Comparison of ENCODE assay signal across 1 cellular context in the genomic region with DNA sequence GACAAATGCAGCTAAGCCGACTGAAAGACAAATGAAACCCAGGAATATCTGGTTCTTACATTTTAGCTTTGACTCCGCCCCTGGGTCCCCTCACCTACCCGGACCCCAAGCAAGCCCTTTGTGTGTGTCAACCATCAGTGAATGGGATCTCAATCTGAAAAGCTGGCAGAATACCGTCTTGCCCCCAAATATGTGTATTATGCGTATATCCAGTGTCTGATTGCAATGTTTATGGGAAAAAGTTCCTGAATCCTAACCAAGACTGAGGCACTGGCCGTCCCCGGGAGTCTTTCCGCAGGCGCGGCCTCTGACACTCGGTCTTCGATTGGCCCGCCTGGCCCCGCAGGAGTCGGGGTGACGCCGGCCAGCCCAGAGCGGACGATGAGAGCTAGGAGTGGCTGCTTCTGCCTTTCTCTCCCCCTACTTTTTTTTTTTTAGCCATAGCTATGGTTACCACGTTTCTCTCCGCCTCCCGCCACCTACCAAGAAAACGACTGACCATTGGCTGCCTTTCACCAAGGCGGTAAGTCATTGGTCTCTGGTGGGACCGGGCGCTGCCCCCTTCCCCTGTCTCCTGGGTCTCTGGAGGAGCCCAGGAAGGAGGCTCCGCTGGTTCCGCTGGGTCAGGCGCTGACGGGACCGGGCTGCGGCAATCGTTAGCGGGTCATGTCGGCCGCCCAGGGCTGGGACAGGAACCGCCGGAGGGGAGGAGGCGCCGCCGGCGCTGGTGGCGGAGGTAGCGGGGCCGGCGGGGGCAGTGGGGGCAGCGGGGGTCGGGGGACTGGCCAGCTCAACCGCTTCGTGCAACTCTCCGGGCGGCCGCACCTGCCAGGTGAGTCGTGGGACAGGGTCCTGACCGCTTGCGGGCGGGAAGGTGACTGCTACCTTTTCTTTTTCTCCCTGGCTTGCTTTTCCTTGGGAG.
TF ChIP-seq lines count a peak whose summit lies in the region.

A gene with protein sequence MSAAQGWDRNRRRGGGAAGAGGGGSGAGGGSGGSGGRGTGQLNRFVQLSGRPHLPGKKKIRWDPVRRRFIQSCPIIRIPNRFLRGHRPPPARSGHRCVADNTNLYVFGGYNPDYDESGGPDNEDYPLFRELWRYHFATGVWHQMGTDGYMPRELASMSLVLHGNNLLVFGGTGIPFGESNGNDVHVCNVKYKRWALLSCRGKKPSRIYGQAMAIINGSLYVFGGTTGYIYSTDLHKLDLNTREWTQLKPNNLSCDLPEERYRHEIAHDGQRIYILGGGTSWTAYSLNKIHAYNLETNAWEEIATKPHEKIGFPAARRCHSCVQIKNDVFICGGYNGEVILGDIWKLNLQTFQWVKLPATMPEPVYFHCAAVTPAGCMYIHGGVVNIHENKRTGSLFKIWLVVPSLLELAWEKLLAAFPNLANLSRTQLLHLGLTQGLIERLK (plus strand): TSS at position 557 of the 922 bp plus-strand sequence. CDS start 110 bp downstream, at position 667.

TF ChIP-seq in HepG2, 621 proteins besides CTCF, POLR2A, EP300 and RAD21 (continued from another document and continues in another):
- peak; percentile 91 for TF ChIP-seq ZSCAN31 (CRISPR knock-in tag; IDR thresholded peaks at IDR 0.05; ENCODE audit: low read depth)
- TF ChIP-seq ZNF605 (CRISPR knock-in tag; IDR thresholded peaks at IDR 0.05) = peak; percentile 73; the same call in 1 of the 2 replicates
- TF ChIP-seq ERF (CRISPR knock-in tag; IDR thresholded peaks at IDR 0.05) = peak; percentile 55; the same call in 1 of the 2 replicates
- TF ChIP-seq NRL (CRISPR knock-in tag; IDR thresholded peaks at IDR 0.05; ENCODE audit: borderline replicate concordance) = peak; percentile 21; the same call in 1 of the 2 replicates
- peak; percentile 91 for TF ChIP-seq THAP11 (CRISPR knock-in tag; IDR thresholded peaks at IDR 0.05)
- peak; percentile 86 for TF ChIP-seq CREM (IDR thresholded peaks at IDR 0.05)
- no peak for TF ChIP-seq CREM (CRISPR knock-in tag; IDR thresholded peaks at IDR 0.05)
- TF ChIP-seq, protein P1, sequence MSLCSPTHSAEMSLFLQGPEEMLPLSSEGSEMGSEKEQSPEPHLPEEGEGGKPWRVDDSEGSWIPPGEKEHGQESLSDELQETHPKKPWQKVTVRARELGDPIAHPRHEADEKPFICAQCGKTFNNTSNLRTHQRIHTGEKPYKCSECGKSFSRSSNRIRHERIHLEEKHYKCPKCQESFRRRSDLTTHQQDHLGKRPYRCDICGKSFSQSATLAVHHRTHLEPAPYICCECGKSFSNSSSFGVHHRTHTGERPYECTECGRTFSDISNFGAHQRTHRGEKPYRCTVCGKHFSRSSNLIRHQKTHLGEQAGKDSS (CRISPR knock-in tag; IDR thresholded peaks at IDR 0.05; ENCODE audit: borderline replicate concordance, low read depth) = peak; percentile 88
- TF ChIP-seq ZMYM3 (CRISPR knock-in tag; IDR thresholded peaks at IDR 0.05) = peak; percentile 74; the same call in 1 of the 2 replicates
- TF ChIP-seq AHR (CRISPR knock-in tag; IDR thresholded peaks at IDR 0.05) = peak; percentile 63; the same call in 1 of the 2 replicates
- no peak for TF ChIP-seq AGO2 (optimal IDR thresholded peaks at IDR 0.05; ENCODE audit: low read depth, low read length)
- TF ChIP-seq YEATS2 (CRISPR knock-in tag; IDR thresholded peaks at IDR 0.05; ENCODE audit: borderline replicate concordance) = peak; percentile 41; the same call in 1 of the 2 replicates
- peak; percentile 45; the same call in 1 of the 2 replicates for TF ChIP-seq PPARG (CRISPR knock-in tag; conservative IDR thresholded peaks at IDR 0.05)
- TF ChIP-seq ZNF205 (CRISPR knock-in tag; IDR thresholded peaks at IDR 0.05) = 0 out of 2 replicates have a peak, but pooled peaks have one; percentile 13
- TF ChIP-seq ZNF44 (CRISPR knock-in tag; IDR thresholded peaks at IDR 0.05) = peak; percentile 9; the same call in 1 of the 2 replicates
- TF ChIP-seq NR3C1 (CRISPR knock-in tag; IDR thresholded peaks at IDR 0.05) = no peak
- TF ChIP-seq, protein P2, sequence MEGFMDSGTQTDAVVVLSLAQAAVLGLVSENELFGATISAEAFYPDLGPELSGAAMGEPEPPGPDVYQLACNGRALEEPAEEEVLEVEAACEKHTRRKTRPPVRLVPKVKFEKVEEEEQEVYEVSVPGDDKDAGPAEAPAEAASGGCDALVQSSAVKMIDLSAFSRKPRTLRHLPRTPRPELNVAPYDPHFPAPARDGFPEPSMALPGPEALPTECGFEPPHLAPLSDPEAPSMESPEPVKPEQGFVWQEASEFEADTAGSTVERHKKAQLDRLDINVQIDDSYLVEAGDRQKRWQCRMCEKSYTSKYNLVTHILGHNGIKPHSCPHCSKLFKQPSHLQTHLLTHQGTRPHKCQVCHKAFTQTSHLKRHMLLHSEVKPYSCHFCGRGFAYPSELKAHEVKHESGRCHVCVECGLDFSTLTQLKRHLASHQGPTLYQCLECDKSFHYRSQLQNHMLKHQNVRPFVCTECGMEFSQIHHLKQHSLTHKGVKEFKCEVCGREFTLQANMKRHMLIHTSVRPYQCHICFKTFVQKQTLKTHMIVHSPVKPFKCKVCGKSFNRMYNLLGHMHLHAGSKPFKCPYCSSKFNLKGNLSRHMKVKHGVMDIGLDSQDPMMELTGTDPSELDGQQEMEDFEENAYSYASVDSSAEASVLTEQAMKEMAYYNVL (CRISPR knock-in tag; IDR thresholded peaks at IDR 0.05; ENCODE audit: borderline replicate concordance) = peak; percentile 53; the same call in 1 of the 2 replicates
- TF ChIP-seq MXI1 (IDR thresholded peaks at IDR 0.05; ENCODE audit: borderline replicate concordance, low read depth, low read length) = peak; percentile 80; the same call in 2 of the 3 replicates
- peak; percentile 64; the same call in 1 of the 2 replicates for TF ChIP-seq ISL2 (CRISPR knock-in tag; IDR thresholded peaks at IDR 0.05)
- TF ChIP-seq ZNF598 (CRISPR knock-in tag; IDR thresholded peaks at IDR 0.05; ENCODE audit: borderline replicate concordance) = 0 out of 2 replicates have a peak, but pooled peaks have one; percentile 80
- TF ChIP-seq KDM5A (IDR thresholded peaks at IDR 0.05; ENCODE audit: borderline replicate concordance, low read length) = peak; percentile 90
- TF ChIP-seq STAG1 (CRISPR knock-in tag; IDR thresholded peaks at IDR 0.05) = no peak
- TF ChIP-seq, protein P3, sequence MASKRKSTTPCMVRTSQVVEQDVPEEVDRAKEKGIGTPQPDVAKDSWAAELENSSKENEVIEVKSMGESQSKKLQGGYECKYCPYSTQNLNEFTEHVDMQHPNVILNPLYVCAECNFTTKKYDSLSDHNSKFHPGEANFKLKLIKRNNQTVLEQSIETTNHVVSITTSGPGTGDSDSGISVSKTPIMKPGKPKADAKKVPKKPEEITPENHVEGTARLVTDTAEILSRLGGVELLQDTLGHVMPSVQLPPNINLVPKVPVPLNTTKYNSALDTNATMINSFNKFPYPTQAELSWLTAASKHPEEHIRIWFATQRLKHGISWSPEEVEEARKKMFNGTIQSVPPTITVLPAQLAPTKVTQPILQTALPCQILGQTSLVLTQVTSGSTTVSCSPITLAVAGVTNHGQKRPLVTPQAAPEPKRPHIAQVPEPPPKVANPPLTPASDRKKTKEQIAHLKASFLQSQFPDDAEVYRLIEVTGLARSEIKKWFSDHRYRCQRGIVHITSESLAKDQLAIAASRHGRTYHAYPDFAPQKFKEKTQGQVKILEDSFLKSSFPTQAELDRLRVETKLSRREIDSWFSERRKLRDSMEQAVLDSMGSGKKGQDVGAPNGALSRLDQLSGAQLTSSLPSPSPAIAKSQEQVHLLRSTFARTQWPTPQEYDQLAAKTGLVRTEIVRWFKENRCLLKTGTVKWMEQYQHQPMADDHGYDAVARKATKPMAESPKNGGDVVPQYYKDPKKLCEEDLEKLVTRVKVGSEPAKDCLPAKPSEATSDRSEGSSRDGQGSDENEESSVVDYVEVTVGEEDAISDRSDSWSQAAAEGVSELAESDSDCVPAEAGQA (IDR thresholded peaks at IDR 0.05; ENCODE audit: low read depth) = peak; percentile 65; the same call in 1 of the 2 replicates
- TF ChIP-seq, protein P3 (CRISPR knock-in tag; IDR thresholded peaks at IDR 0.05; ENCODE audit: borderline replicate concordance) = no peak
- peak; percentile 66 for TF ChIP-seq RBFOX2 (IDR thresholded peaks at IDR 0.05; ENCODE audit: low read depth, low read length)
- 0 out of 2 replicates have a peak, but pooled peaks have one; percentile 48 for TF ChIP-seq ZNF543 (CRISPR knock-in tag; IDR thresholded peaks at IDR 0.05)
- no peak for TF ChIP-seq ZNF713 (CRISPR knock-in tag; IDR thresholded peaks at IDR 0.05)
- TF ChIP-seq RCOR2 (CRISPR knock-in tag; IDR thresholded peaks at IDR 0.05) = no peak
- peak; percentile 83 for TF ChIP-seq KDM2A (CRISPR knock-in tag; IDR thresholded peaks at IDR 0.05; ENCODE audit: borderline replicate concordance, low read depth)
- TF ChIP-seq, protein P4, sequence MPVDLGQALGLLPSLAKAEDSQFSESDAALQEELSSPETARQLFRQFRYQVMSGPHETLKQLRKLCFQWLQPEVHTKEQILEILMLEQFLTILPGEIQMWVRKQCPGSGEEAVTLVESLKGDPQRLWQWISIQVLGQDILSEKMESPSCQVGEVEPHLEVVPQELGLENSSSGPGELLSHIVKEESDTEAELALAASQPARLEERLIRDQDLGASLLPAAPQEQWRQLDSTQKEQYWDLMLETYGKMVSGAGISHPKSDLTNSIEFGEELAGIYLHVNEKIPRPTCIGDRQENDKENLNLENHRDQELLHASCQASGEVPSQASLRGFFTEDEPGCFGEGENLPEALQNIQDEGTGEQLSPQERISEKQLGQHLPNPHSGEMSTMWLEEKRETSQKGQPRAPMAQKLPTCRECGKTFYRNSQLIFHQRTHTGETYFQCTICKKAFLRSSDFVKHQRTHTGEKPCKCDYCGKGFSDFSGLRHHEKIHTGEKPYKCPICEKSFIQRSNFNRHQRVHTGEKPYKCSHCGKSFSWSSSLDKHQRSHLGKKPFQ (CRISPR knock-in tag; IDR thresholded peaks at IDR 0.05; ENCODE audit: insufficient replicate concordance) = peak; percentile 54
- TF ChIP-seq CREB1 (IDR thresholded peaks at IDR 0.05) = peak; percentile 78
- TF ChIP-seq CREB1 (CRISPR knock-in tag; IDR thresholded peaks at IDR 0.05) = peak; percentile 89
- TF ChIP-seq, protein P5, sequence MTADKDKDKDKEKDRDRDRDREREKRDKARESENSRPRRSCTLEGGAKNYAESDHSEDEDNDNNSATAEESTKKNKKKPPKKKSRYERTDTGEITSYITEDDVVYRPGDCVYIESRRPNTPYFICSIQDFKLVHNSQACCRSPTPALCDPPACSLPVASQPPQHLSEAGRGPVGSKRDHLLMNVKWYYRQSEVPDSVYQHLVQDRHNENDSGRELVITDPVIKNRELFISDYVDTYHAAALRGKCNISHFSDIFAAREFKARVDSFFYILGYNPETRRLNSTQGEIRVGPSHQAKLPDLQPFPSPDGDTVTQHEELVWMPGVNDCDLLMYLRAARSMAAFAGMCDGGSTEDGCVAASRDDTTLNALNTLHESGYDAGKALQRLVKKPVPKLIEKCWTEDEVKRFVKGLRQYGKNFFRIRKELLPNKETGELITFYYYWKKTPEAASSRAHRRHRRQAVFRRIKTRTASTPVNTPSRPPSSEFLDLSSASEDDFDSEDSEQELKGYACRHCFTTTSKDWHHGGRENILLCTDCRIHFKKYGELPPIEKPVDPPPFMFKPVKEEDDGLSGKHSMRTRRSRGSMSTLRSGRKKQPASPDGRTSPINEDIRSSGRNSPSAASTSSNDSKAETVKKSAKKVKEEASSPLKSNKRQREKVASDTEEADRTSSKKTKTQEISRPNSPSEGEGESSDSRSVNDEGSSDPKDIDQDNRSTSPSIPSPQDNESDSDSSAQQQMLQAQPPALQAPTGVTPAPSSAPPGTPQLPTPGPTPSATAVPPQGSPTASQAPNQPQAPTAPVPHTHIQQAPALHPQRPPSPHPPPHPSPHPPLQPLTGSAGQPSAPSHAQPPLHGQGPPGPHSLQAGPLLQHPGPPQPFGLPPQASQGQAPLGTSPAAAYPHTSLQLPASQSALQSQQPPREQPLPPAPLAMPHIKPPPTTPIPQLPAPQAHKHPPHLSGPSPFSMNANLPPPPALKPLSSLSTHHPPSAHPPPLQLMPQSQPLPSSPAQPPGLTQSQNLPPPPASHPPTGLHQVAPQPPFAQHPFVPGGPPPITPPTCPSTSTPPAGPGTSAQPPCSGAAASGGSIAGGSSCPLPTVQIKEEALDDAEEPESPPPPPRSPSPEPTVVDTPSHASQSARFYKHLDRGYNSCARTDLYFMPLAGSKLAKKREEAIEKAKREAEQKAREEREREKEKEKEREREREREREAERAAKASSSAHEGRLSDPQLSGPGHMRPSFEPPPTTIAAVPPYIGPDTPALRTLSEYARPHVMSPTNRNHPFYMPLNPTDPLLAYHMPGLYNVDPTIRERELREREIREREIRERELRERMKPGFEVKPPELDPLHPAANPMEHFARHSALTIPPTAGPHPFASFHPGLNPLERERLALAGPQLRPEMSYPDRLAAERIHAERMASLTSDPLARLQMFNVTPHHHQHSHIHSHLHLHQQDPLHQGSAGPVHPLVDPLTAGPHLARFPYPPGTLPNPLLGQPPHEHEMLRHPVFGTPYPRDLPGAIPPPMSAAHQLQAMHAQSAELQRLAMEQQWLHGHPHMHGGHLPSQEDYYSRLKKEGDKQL (CRISPR knock-in tag; IDR thresholded peaks at IDR 0.05; ENCODE audit: low read depth) = no peak
- TF ChIP-seq, protein P6, sequence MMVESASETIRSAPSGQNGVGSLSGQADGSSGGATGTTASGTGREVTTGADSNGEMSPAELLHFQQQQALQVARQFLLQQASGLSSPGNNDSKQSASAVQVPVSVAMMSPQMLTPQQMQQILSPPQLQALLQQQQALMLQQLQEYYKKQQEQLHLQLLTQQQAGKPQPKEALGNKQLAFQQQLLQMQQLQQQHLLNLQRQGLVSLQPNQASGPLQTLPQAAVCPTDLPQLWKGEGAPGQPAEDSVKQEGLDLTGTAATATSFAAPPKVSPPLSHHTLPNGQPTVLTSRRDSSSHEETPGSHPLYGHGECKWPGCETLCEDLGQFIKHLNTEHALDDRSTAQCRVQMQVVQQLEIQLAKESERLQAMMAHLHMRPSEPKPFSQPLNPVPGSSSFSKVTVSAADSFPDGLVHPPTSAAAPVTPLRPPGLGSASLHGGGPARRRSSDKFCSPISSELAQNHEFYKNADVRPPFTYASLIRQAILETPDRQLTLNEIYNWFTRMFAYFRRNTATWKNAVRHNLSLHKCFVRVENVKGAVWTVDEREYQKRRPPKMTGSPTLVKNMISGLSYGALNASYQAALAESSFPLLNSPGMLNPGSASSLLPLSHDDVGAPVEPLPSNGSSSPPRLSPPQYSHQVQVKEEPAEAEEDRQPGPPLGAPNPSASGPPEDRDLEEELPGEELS (CRISPR knock-in tag; IDR thresholded peaks at IDR 0.05) = peak; percentile 57
- peak; percentile 98 for TF ChIP-seq NFYB (CRISPR knock-in tag; IDR thresholded peaks at IDR 0.05)
- peak; percentile 71; the same call in 1 of the 2 replicates for TF ChIP-seq CBFB (CRISPR knock-in tag; IDR thresholded peaks at IDR 0.05)
